Comparison of ENCODE assay signal across 1 cellular context in genomic region chr15:39774688-39775267, GRCh38.
TF ChIP-seq lines count a peak whose summit lies in the region.

No MANE protein-coding gene starts in this region.

TF ChIP-seq in HepG2, 621 proteins besides CTCF, POLR2A, EP300 and RAD21:
- TF ChIP-seq, protein P1, sequence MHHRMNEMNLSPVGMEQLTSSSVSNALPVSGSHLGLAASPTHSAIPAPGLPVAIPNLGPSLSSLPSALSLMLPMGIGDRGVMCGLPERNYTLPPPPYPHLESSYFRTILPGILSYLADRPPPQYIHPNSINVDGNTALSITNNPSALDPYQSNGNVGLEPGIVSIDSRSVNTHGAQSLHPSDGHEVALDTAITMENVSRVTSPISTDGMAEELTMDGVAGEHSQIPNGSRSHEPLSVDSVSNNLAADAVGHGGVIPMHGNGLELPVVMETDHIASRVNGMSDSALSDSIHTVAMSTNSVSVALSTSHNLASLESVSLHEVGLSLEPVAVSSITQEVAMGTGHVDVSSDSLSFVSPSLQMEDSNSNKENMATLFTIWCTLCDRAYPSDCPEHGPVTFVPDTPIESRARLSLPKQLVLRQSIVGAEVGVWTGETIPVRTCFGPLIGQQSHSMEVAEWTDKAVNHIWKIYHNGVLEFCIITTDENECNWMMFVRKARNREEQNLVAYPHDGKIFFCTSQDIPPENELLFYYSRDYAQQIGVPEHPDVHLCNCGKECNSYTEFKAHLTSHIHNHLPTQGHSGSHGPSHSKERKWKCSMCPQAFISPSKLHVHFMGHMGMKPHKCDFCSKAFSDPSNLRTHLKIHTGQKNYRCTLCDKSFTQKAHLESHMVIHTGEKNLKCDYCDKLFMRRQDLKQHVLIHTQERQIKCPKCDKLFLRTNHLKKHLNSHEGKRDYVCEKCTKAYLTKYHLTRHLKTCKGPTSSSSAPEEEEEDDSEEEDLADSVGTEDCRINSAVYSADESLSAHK (CRISPR knock-in tag; IDR thresholded peaks at IDR 0.05; ENCODE audit: borderline replicate concordance), result no peak
- TF ChIP-seq HNRNPH1 (optimal IDR thresholded peaks at IDR 0.05; ENCODE audit: low read depth, low read length), result no peak
- TF ChIP-seq RBM39 (IDR thresholded peaks at IDR 0.05; ENCODE audit: low read depth, low read length, poor library complexity, severe bottlenecking), result no peak
- TF ChIP-seq NBN (conservative IDR thresholded peaks at IDR 0.05), result no peak
- TF ChIP-seq ZNF652 (CRISPR knock-in tag; IDR thresholded peaks at IDR 0.05; ENCODE audit: borderline replicate concordance, low read depth), result no peak
- no peak for TF ChIP-seq DZIP1 (CRISPR knock-in tag; IDR thresholded peaks at IDR 0.05)
- TF ChIP-seq ZNF235 (CRISPR knock-in tag; IDR thresholded peaks at IDR 0.05; ENCODE audit: borderline replicate concordance), result no peak
- TF ChIP-seq ZNF572 (CRISPR knock-in tag; IDR thresholded peaks at IDR 0.05), result no peak
- TF ChIP-seq, protein P2, sequence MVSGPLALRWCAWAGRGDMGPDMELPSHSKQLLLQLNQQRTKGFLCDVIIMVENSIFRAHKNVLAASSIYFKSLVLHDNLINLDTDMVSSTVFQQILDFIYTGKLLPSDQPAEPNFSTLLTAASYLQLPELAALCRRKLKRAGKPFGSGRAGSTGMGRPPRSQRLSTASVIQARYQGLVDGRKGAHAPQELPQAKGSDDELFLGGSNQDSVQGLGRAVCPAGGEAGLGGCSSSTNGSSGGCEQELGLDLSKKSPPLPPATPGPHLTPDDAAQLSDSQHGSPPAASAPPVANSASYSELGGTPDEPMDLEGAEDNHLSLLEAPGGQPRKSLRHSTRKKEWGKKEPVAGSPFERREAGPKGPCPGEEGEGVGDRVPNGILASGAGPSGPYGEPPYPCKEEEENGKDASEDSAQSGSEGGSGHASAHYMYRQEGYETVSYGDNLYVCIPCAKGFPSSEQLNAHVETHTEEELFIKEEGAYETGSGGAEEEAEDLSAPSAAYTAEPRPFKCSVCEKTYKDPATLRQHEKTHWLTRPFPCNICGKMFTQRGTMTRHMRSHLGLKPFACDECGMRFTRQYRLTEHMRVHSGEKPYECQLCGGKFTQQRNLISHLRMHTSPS (CRISPR knock-in tag; IDR thresholded peaks at IDR 0.05; ENCODE audit: low read depth), result no peak
- TF ChIP-seq, protein P3, sequence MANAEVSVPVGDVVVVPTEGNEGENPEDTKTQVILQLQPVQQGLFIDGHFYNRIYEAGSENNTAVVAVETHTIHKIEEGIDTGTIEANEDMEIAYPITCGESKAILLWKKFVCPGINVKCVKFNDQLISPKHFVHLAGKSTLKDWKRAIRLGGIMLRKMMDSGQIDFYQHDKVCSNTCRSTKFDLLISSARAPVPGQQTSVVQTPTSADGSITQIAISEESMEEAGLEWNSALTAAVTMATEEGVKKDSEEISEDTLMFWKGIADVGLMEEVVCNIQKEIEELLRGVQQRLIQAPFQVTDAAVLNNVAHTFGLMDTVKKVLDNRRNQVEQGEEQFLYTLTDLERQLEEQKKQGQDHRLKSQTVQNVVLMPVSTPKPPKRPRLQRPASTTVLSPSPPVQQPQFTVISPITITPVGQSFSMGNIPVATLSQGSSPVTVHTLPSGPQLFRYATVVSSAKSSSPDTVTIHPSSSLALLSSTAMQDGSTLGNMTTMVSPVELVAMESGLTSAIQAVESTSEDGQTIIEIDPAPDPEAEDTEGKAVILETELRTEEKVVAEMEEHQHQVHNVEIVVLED (CRISPR knock-in tag; IDR thresholded peaks at IDR 0.05; ENCODE audit: borderline replicate concordance), result no peak
- TF ChIP-seq ZNF234 (CRISPR knock-in tag; conservative IDR thresholded peaks at IDR 0.05), result no peak
- no peak for TF ChIP-seq NFKB2 (CRISPR knock-in tag; IDR thresholded peaks at IDR 0.05; ENCODE audit: borderline replicate concordance)
- no peak for TF ChIP-seq ZNF124 (CRISPR knock-in tag; IDR thresholded peaks at IDR 0.05)
- TF ChIP-seq TRAFD1 (CRISPR knock-in tag; IDR thresholded peaks at IDR 0.05; ENCODE audit: borderline replicate concordance), result no peak
- TF ChIP-seq ZNF354B (CRISPR knock-in tag; IDR thresholded peaks at IDR 0.05), result no peak
- TF ChIP-seq ZNF136 (CRISPR knock-in tag; IDR thresholded peaks at IDR 0.05; ENCODE audit: low read depth), result no peak
- no peak for TF ChIP-seq AGO1 (IDR thresholded peaks at IDR 0.05; ENCODE audit: low read depth, low read length, poor library complexity, severe bottlenecking)
- TF ChIP-seq ZNF230 (CRISPR knock-in tag; IDR thresholded peaks at IDR 0.05), result no peak
